19 cellular contexts compared by ENCODE assay signal in genomic region chr3:192031941-192032340, GRCh38.
A peak's percentile ranks its signal among the peaks of the same experiment; 100 is the strongest.
DNase-seq lines count a peak whose midpoint lies in the region; ATAC-seq, FAIRE-seq and TF ChIP-seq lines count a peak whose summit lies in the region.
"Had no signal": no experiment of that assay in that cellular context is flagged by ENCODE, and none has a peak within 500 bp of the region (broad histone marks: within the 10 kb centered on the region; RNA-seq: fewer than 3 reads in every experiment).

No MANE protein-coding gene starts in this region.

- H3K36me3 Mint-ChIP-seq in activated T-helper 2 cell treated with anti-CD3 and anti-CD28 coated beads, Interferon-gamma antibody, Interleukin-2, Interleukin-4, amounts not matched to agents 10 μg/mL and 5 μg/mL and 100 μg/mL, durations not matched to agents 14 hours and 24 hours and 36 hours (ENCODE audit: low read depth): no peaks in the 10 kb centered on the region
- H3K36me3 Mint-ChIP-seq: CD4-positive, CD25-positive, alpha-beta regulatory T cell; CD8-positive, alpha-beta memory T cell had no signal

- WGBS in H1 (ENCODE audit: extremely low coverage in 1 of 2, insufficient coverage in 1 of 2, insufficient read length in 1 of 2, insufficient replicate concordance in 2 of 2, low coverage in 1 of 2, low lambda C conversion rate in 2 of 2, missing lambda C conversion rate in 1 of 2), 2 experiments: 91% methylated on average over 3 of the region's 3 CpGs; no CpG with 5 or more reads in 1 of the 2 experiments

- TF ChIP-seq CTCF in PC-9 (conservative IDR thresholded peaks at IDR 0.05): no peak
- no peak for TF ChIP-seq CTCF in H1 (IDR thresholded peaks at IDR 0.05; ENCODE audit: control extremely low read depth in 1 of 3, insufficient read depth in 1 of 3, low read depth in 1 of 3, low read length in 3 of 3)
- no peak for TF ChIP-seq CTCF in foreskin keratinocyte (conservative IDR thresholded peaks at IDR 0.05)

- no TSS peak for BruUV-seq in PC-9 (replicated peaks; lab: Mats Ljungman, UMichigan)

- no peak for TF ChIP-seq RAD21 in H1 (IDR thresholded peaks at IDR 0.05 in 1 of 2, conservative IDR thresholded peaks at IDR 0.05 in 1 of 2; ENCODE audit: low read depth in 2 of 2, low read length in 2 of 2)

- intact Hi-C loops in PC-9 (cut with micrococcal nuclease; ENCODE audit: unreplicated experiment): no loop called here
- intact Hi-C loops in activated T-helper 2 cell treated with anti-CD3 and anti-CD28 coated beads, Interferon-gamma antibody, Interleukin-2, Interleukin-4, amounts not matched to agents 10 μg/mL and 5 μg/mL and 100 μg/mL, durations not matched to agents 14 hours and 24 hours and 36 hours (cut with micrococcal nuclease): no loop called here

- H3K4me1 ChIP-seq in PC-9 (replicated peaks; ENCODE audit: insufficient read depth) (no peaks in the 10 kb centered on the region), H1 (replicated peaks in 1 of 4; ENCODE audit: control insufficient read depth in 3 of 4, insufficient read depth in 4 of 4, low read length in 3 of 4) (no peaks in the 10 kb centered on the region), neuron (ENCODE audit: insufficient read depth, low read length) (no peaks in the 10 kb centered on the region), foreskin keratinocyte (no peaks in the 10 kb centered on the region)
- H3K4me1 ChIP-seq: BE2C had no signal

- no peak overlapping the region for H4K91ac ChIP-seq in H1 (replicated peaks; ENCODE audit: insufficient read length, low read length)

- H3K27me3 Mint-ChIP-seq in activated T-helper 2 cell treated with anti-CD3 and anti-CD28 coated beads, Interferon-gamma antibody, Interleukin-2, Interleukin-4, amounts not matched to agents 10 μg/mL and 5 μg/mL and 100 μg/mL, durations not matched to agents 14 hours and 24 hours and 36 hours (ENCODE audit: low read depth): no peaks in the 10 kb centered on the region
- H3K27me3 Mint-ChIP-seq: CD4-positive, CD25-positive, alpha-beta regulatory T cell; CD8-positive, alpha-beta memory T cell had no signal

- H3K36me3 ChIP-seq in PC-9 (ENCODE audit: low read depth): no peaks in the 10 kb centered on the region
- no peaks in the 10 kb centered on the region for H3K36me3 ChIP-seq in H1 (ENCODE audit: control insufficient read depth in 2 of 4, insufficient read depth in 4 of 4, low read length in 3 of 4)
- H3K36me3 ChIP-seq in neuron (ENCODE audit: insufficient read depth, low read length): no peaks in the 10 kb centered on the region
- H3K36me3 ChIP-seq: BE2C, HAP-1 had no signal

- H3K4me1 Mint-ChIP-seq in activated T-helper 2 cell treated with anti-CD3 and anti-CD28 coated beads, Interferon-gamma antibody, Interleukin-2, Interleukin-4, amounts not matched to agents 10 μg/mL and 5 μg/mL and 100 μg/mL, durations not matched to agents 14 hours and 24 hours and 36 hours (ENCODE audit: low read depth): no peaks in the 10 kb centered on the region
- H3K4me1 Mint-ChIP-seq: CD4-positive, CD25-positive, alpha-beta regulatory T cell; CD8-positive, alpha-beta memory T cell had no signal

- TF ChIP-seq EP300 in H1 (IDR thresholded peaks at IDR 0.05; ENCODE audit: borderline replicate concordance in 1 of 2, low read depth in 2 of 2, low read length in 2 of 2): no peak

- no peak overlapping the region for H3K18ac ChIP-seq in H1 (ENCODE audit: extremely low read depth, low read length)

- no peaks in the 10 kb centered on the region for H3K9me2 ChIP-seq in PC-9 (ENCODE audit: insufficient read depth)

- H3K79me1 ChIP-seq in H1 (ENCODE audit: low read depth, low read length): no peaks in the 10 kb centered on the region

- H3K4me3 ChIP-seq in PC-9 (no peak overlapping the region), H1 (ENCODE audit: extremely low read depth in 1 of 4, insufficient read depth in 2 of 4, low read depth in 3 of 4, low read length in 4 of 4) (no peak overlapping the region), neuron (ENCODE audit: low read length) (no peak overlapping the region)
- H3K4me3 ChIP-seq: GM12878, HAP-1 had no signal

- H4K8ac ChIP-seq in H1 (ENCODE audit: extremely low read depth, insufficient read depth, low read length): no peak overlapping the region

- H3K4ac ChIP-seq in H1 (replicated peaks; ENCODE audit: insufficient read length, low read depth, low read length): no peak overlapping the region

- H3K27me3 ChIP-seq in PC-9 (ENCODE audit: insufficient read depth, low read depth) (no peaks in the 10 kb centered on the region), H1 (replicated peaks in 1 of 4; ENCODE audit: control insufficient read depth in 3 of 4, extremely low read depth in 1 of 4, insufficient read depth in 3 of 4, low read length in 3 of 4) (no peaks in the 10 kb centered on the region), neuron (ENCODE audit: insufficient read depth, low read length) (no peaks in the 10 kb centered on the region), foreskin keratinocyte (no peaks in the 10 kb centered on the region)
- H3K27me3 ChIP-seq: BE2C had no signal

- no peak overlapping the region for H4K5ac ChIP-seq in H1 (ENCODE audit: insufficient read length, low read depth, low read length)

- no peak overlapping the region for H2BK5ac ChIP-seq in H1 (ENCODE audit: low read depth, low read length)

- H4K20me1 ChIP-seq in PC-9 (ENCODE audit: insufficient read depth) (no peaks in the 10 kb centered on the region), H1 (replicated peaks in 1 of 2; ENCODE audit: control insufficient read depth in 1 of 2, insufficient read depth in 2 of 2, low read length in 2 of 2) (no peaks in the 10 kb centered on the region)

- H2AFZ ChIP-seq in PC-9 (peak overlapping the region; percentile 65; the same call in 1 of the 2 replicates), H1 (ENCODE audit: low read length) (peak overlapping the region; percentile 51; the same call in 1 of the 2 replicates), neuron (ENCODE audit: low read depth, low read length) (peak overlapping the region; percentile 10)

- ATAC-seq in foreskin keratinocyte (no peak), GM19035 (IDR thresholded peaks at IDR 0.05; ENCODE audit: unreplicated experiment) (no peak)
- ATAC-seq: GM12878 had no signal

- H3K79me2 ChIP-seq in PC-9 (ENCODE audit: low read depth): no peaks in the 10 kb centered on the region
- H3K79me2 ChIP-seq in H1 (ENCODE audit: control insufficient read depth in 1 of 2, insufficient read depth in 2 of 2, low read length in 2 of 2): no peaks in the 10 kb centered on the region

- no peak overlapping the region for H2BK12ac ChIP-seq in H1 (ENCODE audit: low read depth, low read length)

- H3K27ac Mint-ChIP-seq in activated T-helper 2 cell treated with anti-CD3 and anti-CD28 coated beads, Interferon-gamma antibody, Interleukin-2, Interleukin-4, amounts not matched to agents 10 μg/mL and 5 μg/mL and 100 μg/mL, durations not matched to agents 14 hours and 24 hours and 36 hours: no peak overlapping the region
- H3K27ac Mint-ChIP-seq: CD4-positive, CD25-positive, alpha-beta regulatory T cell; CD8-positive, alpha-beta memory T cell had no signal

- POLR2A ChIA-PET in PC-9 (lab: Charles Lee; ENCODE audit: unreplicated experiment): no interaction called here
- POLR2A ChIA-PET in H1 (lab: Charles Lee; ENCODE audit: partially characterized antibody): no interaction called here

- no peak overlapping the region for H2BK15ac ChIP-seq in H1 (ENCODE audit: low read length)

- H2BK20ac ChIP-seq in H1 (ENCODE audit: low read length): no peak overlapping the region

- H3K9me3 Mint-ChIP-seq in activated T-helper 2 cell treated with anti-CD3 and anti-CD28 coated beads, Interferon-gamma antibody, Interleukin-2, Interleukin-4, amounts not matched to agents 10 μg/mL and 5 μg/mL and 100 μg/mL, durations not matched to agents 14 hours and 24 hours and 36 hours: no peaks in the 10 kb centered on the region

- CTCF ChIA-PET in PC-9 (lab: Charles Lee) (no interaction called here), H1 (lab: Charles Lee; ENCODE audit: partially characterized antibody) (no interaction called here)

- H3K9me3 ChIP-seq in PC-9 (ENCODE audit: insufficient read depth, low read depth) (no peaks in the 10 kb centered on the region), H1 (ENCODE audit: insufficient read depth in 2 of 2, low read depth in 1 of 2, low read length in 1 of 2) (no peaks in the 10 kb centered on the region), neuron (ENCODE audit: low read length) (no peaks in the 10 kb centered on the region)
- H3K9me3 ChIP-seq: BE2C, HAP-1 had no signal

- H3K4me3 Mint-ChIP-seq in activated T-helper 2 cell treated with anti-CD3 and anti-CD28 coated beads, Interferon-gamma antibody, Interleukin-2, Interleukin-4, amounts not matched to agents 10 μg/mL and 5 μg/mL and 100 μg/mL, durations not matched to agents 14 hours and 24 hours and 36 hours (ENCODE audit: low read depth): no peak overlapping the region
- H3K4me3 Mint-ChIP-seq: CD4-positive, CD25-positive, alpha-beta regulatory T cell; CD8-positive, alpha-beta memory T cell had no signal

- TF ChIP-seq POLR2A in H1 (IDR thresholded peaks at IDR 0.05; ENCODE audit: control extremely low read depth in 1 of 2, low read depth in 2 of 2, low read length in 2 of 2): no peak

- H3F3A ChIP-seq in PC-9 (ENCODE audit: insufficient read depth, low read depth): no peaks in the 10 kb centered on the region

- H3K27ac ChIP-seq in PC-9 (no peak overlapping the region), H1 (ENCODE audit: low read depth, low read length) (no peak overlapping the region), foreskin keratinocyte (no peak overlapping the region)

- no peak for DNase-seq in PC-9
- no peak for DNase-seq in H1 (ENCODE audit: low read depth in 1 of 2, low spot score in 2 of 2)
- DNase-seq in foreskin keratinocyte: no peak
- no peak for DNase-seq in activated T-helper 2 cell treated with anti-CD3 and anti-CD28 coated beads, Interferon-gamma antibody, Interleukin-2, Interleukin-4, amounts not matched to agents 10 μg/mL and 5 μg/mL and 100 μg/mL, durations not matched to agents 14 hours and 24 hours and 36 hours (ENCODE audit: low spot score)
- DNase-seq: ACHN; BE2C; C1 segment of cervical spinal cord; CD4-positive, CD25-positive, alpha-beta regulatory T cell; CD8-positive, alpha-beta memory T cell; COR-L47; DMS 273 treated with DMSO at 0.1 percent for 48 hours; DMS53; DND-41; EL had no signal

- no peaks in the 10 kb centered on the region for H3K23me2 ChIP-seq in H1 (ENCODE audit: low read depth, low read length)

- no peak overlapping the region for H3K56ac ChIP-seq in H1 (replicated peaks; ENCODE audit: insufficient read length, low read depth, low read length)

- no peak overlapping the region for H2BK120ac ChIP-seq in H1 (replicated peaks; ENCODE audit: low read depth, low read length)

- H3K4me2 ChIP-seq in PC-9 (no peak overlapping the region), H1 (ENCODE audit: insufficient read depth in 1 of 2, low read depth in 2 of 2, low read length in 2 of 2) (no peak overlapping the region)

- no peak overlapping the region for H3K9ac ChIP-seq in H1 (replicated peaks in 1 of 4; ENCODE audit: extremely low read depth in 1 of 4, low read depth in 3 of 4, low read length in 3 of 4)

- no peak overlapping the region for H3K14ac ChIP-seq in H1 (ENCODE audit: insufficient read length)

- no peak overlapping the region for H3K23ac ChIP-seq in H1 (ENCODE audit: insufficient read length)

- FAIRE-seq in H1 (lab: Jason Lieb, UNC): no peak
- FAIRE-seq: A204.1, GM12878 had no signal

- no peak overlapping the region for H2AK5ac ChIP-seq in H1 (ENCODE audit: low read depth, low read length)

TF ChIP-seq in H1, 55 proteins besides CTCF, POLR2A, EP300 and RAD21 (continues in another document):
- TF ChIP-seq SRF (IDR thresholded peaks at IDR 0.05; ENCODE audit: low read depth, low read length): no peak
- no peak for TF ChIP-seq ASH2L (IDR thresholded peaks at IDR 0.05; ENCODE audit: low read length)

Comparison
In these comparisons a context has a peak if more than half of its experiments do, and no peak if none do; other contexts are left out.
1. H2AFZ ChIP-seq: peak in every context shown above with its lines; median percentile 65 in PC-9; 51 in H1; 10 in neuron.